8 cellular contexts compared by ENCODE assay signal in genomic region chr13:19601749-19602725, GRCh38. TPM values are rescaled to one million over a fixed set of nuclear protein-coding genes. Genes with fewer than 3 reads are reported as not detected.
DNase-seq lines count a peak whose midpoint lies in the region; ATAC-seq and TF ChIP-seq lines count a peak whose summit lies in the region.

No MANE protein-coding gene starts in this region.

- ATAC-seq in GM19397 (IDR thresholded peaks at IDR 0.05; ENCODE audit: unreplicated experiment) = peak; percentile 88
- ATAC-seq in HG03442 (IDR thresholded peaks at IDR 0.05; ENCODE audit: unreplicated experiment) = peak; percentile 85

- DNase-seq in ELR (ENCODE audit: low read depth) (peak; percentile 64), RPMI7951 (ENCODE audit: low read depth) (peak; percentile 41), astrocyte of the spinal cord (ENCODE audit: low read depth, low spot score) (peak; percentile 40), iris pigment epithelial cell (ENCODE audit: low read depth) (peak; percentile 54)
- peak; percentile 15 to 34 for DNase-seq in stimulated activated CD4-positive, alpha-beta T cell treated with anti-CD3 and anti-CD28 coated beads, Interleukin-4, amount 100 ng/mL, for 4 hours
- DNase-seq in central memory CD4-positive, alpha-beta T cell = no peak

- in situ Hi-C loops in astrocyte of the spinal cord (cut with HindIII; ENCODE audit: low sequenced_read_pairs) = no loop called here

- TF ChIP-seq CTCF in astrocyte of the spinal cord (IDR thresholded peaks at IDR 0.05; ENCODE audit: low read depth, low read length) = peak; percentile 8

- peak overlapping the region; percentile 48 for H3K4me3 ChIP-seq in astrocyte of the spinal cord (ENCODE audit: low read depth, low read length)

RNA-seq across cellular contexts. Expression of gene MPHOSPH8, which starts 31.4 kb away (rescaled TPM):
- 5.3 and 5.4 TPM in 2 replicates for total RNA-seq in RPMI7951 (2014; rRNA removed; shearing (Covaris generic))

RNA-seq across cellular contexts. Expression of gene TPTE2, which starts 40.7 kb away (rescaled TPM):
- total RNA-seq in RPMI7951 (2014; rRNA removed; shearing (Covaris generic)) = not detected in 2 replicates
